ENCODE assay signal across 1 cellular context in genomic region chr22:46335201-46336118, GRCh38.
TF ChIP-seq lines count a peak whose summit lies in the region.

Gene TRMU, plus strand, starts transcription at chr22:46335714. Its CDS starts 51 bp downstream, at chr22:46335765.

TF ChIP-seq in HEK293, 187 proteins besides CTCF, POLR2A, EP300 and RAD21 (continued from another document):
- TF ChIP-seq FEZF1 (tag by site-specific recombination; IDR thresholded peaks at IDR 0.05) (0 out of 2 replicates have a peak, but pooled peaks have one; percentile 18), SP7 (tag by site-specific recombination; IDR thresholded peaks at IDR 0.05) (peak; percentile 81), ZNF629 (tag by site-specific recombination; IDR thresholded peaks at IDR 0.05) (peak; percentile 65), ZNF184 (tag by site-specific recombination; IDR thresholded peaks at IDR 0.05) (no peak), ZNF2 (tag by site-specific recombination; IDR thresholded peaks at IDR 0.05) (0 out of 2 replicates have a peak, but pooled peaks have one; percentile 50), ZFP69B (tag by site-specific recombination; IDR thresholded peaks at IDR 0.05) (peak; percentile 92), ZBTB20 (tag by site-specific recombination; IDR thresholded peaks at IDR 0.05) (peak; percentile 73; the same call in 1 of the 2 replicates), ZNF239 (tag by site-specific recombination; IDR thresholded peaks at IDR 0.05) (peak; percentile 86), BCL11B (tag by site-specific recombination; IDR thresholded peaks at IDR 0.05; ENCODE audit: low read depth) (peak; percentile 36; the same call in 1 of the 2 replicates), ZNF549 (tag by site-specific recombination; IDR thresholded peaks at IDR 0.05) (no peak), ZNF660 (tag by site-specific recombination; IDR thresholded peaks at IDR 0.05) (peak; percentile 64; the same call in 1 of the 2 replicates), ZFHX2 (tag by site-specific recombination; conservative IDR thresholded peaks at IDR 0.05) (peak; percentile 80), ZNF394 (tag by site-specific recombination; IDR thresholded peaks at IDR 0.05; ENCODE audit: borderline replicate concordance) (peak; percentile 61), ZIC2 (tag by site-specific recombination; IDR thresholded peaks at IDR 0.05) (peak; percentile 75), YY1 (tag by site-specific recombination; IDR thresholded peaks at IDR 0.05) (peak; percentile 62), KLF8 (tag by site-specific recombination; IDR thresholded peaks at IDR 0.05) (peak; percentile 92), ZNF48 (tag by site-specific recombination; IDR thresholded peaks at IDR 0.05) (no peak)
- TF ChIP-seq, protein P1, sequence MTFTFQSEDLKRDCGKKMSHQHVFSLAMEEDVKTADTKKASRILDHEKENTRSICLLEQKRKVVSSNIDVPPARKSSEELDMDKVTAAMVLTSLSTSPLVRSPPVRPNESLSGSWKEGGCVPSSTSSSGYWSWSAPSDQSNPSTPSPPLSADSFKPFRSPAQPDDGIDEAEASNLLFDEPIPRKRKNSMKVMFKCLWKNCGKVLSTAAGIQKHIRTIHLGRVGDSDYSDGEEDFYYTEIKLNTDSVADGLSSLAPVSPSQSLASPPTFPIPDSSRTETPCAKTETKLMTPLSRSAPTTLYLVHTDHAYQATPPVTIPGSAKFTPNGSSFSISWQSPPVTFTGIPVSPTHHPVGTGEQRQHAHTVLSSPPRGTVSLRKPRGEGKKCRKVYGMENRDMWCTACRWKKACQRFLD (tag by site-specific recombination; IDR thresholded peaks at IDR 0.05), result no peak
- TF ChIP-seq, protein P2, sequence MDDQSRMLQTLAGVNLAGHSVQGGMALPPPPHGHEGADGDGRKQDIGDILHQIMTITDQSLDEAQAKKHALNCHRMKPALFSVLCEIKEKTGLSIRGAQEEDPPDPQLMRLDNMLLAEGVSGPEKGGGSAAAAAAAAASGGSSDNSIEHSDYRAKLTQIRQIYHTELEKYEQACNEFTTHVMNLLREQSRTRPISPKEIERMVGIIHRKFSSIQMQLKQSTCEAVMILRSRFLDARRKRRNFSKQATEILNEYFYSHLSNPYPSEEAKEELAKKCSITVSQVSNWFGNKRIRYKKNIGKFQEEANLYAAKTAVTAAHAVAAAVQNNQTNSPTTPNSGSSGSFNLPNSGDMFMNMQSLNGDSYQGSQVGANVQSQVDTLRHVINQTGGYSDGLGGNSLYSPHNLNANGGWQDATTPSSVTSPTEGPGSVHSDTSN (CRISPR knock-in tag; IDR thresholded peaks at IDR 0.05), result peak; percentile 92
- TF ChIP-seq, protein P3, sequence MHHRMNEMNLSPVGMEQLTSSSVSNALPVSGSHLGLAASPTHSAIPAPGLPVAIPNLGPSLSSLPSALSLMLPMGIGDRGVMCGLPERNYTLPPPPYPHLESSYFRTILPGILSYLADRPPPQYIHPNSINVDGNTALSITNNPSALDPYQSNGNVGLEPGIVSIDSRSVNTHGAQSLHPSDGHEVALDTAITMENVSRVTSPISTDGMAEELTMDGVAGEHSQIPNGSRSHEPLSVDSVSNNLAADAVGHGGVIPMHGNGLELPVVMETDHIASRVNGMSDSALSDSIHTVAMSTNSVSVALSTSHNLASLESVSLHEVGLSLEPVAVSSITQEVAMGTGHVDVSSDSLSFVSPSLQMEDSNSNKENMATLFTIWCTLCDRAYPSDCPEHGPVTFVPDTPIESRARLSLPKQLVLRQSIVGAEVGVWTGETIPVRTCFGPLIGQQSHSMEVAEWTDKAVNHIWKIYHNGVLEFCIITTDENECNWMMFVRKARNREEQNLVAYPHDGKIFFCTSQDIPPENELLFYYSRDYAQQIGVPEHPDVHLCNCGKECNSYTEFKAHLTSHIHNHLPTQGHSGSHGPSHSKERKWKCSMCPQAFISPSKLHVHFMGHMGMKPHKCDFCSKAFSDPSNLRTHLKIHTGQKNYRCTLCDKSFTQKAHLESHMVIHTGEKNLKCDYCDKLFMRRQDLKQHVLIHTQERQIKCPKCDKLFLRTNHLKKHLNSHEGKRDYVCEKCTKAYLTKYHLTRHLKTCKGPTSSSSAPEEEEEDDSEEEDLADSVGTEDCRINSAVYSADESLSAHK (tag by site-specific recombination; IDR thresholded peaks at IDR 0.05), result peak; percentile 47; the same call in 1 of the 2 replicates
- TF ChIP-seq, protein P4, sequence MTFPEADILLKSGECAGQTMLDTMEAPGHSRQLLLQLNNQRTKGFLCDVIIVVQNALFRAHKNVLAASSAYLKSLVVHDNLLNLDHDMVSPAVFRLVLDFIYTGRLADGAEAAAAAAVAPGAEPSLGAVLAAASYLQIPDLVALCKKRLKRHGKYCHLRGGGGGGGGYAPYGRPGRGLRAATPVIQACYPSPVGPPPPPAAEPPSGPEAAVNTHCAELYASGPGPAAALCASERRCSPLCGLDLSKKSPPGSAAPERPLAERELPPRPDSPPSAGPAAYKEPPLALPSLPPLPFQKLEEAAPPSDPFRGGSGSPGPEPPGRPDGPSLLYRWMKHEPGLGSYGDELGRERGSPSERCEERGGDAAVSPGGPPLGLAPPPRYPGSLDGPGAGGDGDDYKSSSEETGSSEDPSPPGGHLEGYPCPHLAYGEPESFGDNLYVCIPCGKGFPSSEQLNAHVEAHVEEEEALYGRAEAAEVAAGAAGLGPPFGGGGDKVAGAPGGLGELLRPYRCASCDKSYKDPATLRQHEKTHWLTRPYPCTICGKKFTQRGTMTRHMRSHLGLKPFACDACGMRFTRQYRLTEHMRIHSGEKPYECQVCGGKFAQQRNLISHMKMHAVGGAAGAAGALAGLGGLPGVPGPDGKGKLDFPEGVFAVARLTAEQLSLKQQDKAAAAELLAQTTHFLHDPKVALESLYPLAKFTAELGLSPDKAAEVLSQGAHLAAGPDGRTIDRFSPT (tag by site-specific recombination; IDR thresholded peaks at IDR 0.05), result no peak
TF ChIP-seq in HEK293: peak in this region for 74.
